In genomic region chrX:18012974-18013373, GRCh38 we compare ENCODE assay signal across 24 cellular contexts.
DNase-seq lines count a peak whose midpoint lies in the region; ATAC-seq, FAIRE-seq and TF ChIP-seq lines count a peak whose summit lies in the region.
"Had no signal": no experiment of that assay in that cellular context is flagged by ENCODE, and none has a peak within 500 bp of the region (broad histone marks: within the 10 kb centered on the region; RNA-seq: fewer than 3 reads in every experiment).

No MANE protein-coding gene starts in this region.

- H3K4me3 Mint-ChIP-seq in astrocyte (ENCODE audit: unreplicated experiment) = no peak overlapping the region
- H3K4me3 Mint-ChIP-seq in T-helper 2 cell treated with Interferon-gamma antibody and Interleukin-4, amounts not matched to agents 5 μg/mL and 100 μg/mL, for 36 hours = no peak overlapping the region
- H3K4me3 Mint-ChIP-seq: CD4-positive, alpha-beta memory T cell had no signal

- no peak for ATAC-seq in Right ventricle myocardium superior (ENCODE audit: poor library complexity)
- no peak for ATAC-seq in Right ventricle myocardium inferior
- ATAC-seq: A549 had no signal

- H3K9ac ChIP-seq in astrocyte (ENCODE audit: low read length) = no peak overlapping the region
- H3K9ac ChIP-seq: BLaER1 treated with 17β-estradiol and CSF1 and Interleukin-3, amounts not matched to agents 10 nM and 100 nM; GM23248 had no signal

- H3K4me2 ChIP-seq in astrocyte (ENCODE audit: low read length) = no peak overlapping the region
- H3K4me2 ChIP-seq: A549; BLaER1 treated with 17β-estradiol and CSF1 and Interleukin-3, amounts not matched to agents 10 nM and 100 nM had no signal

- intact Hi-C loops in Right ventricle myocardium superior (cut with DNase I) (no loop called here), Right ventricle myocardium inferior (cut with DNase I) (no loop called here)

- H3K36me3 Mint-ChIP-seq in astrocyte (ENCODE audit: low read depth, unreplicated experiment) = no peaks in the 10 kb centered on the region
- H3K36me3 Mint-ChIP-seq in T-helper 2 cell treated with Interferon-gamma antibody and Interleukin-4, amounts not matched to agents 5 μg/mL and 100 μg/mL, for 36 hours (ENCODE audit: low read depth) = no peaks in the 10 kb centered on the region
- H3K36me3 Mint-ChIP-seq: CD4-positive, alpha-beta memory T cell had no signal

- H3K79me2 ChIP-seq in astrocyte (ENCODE audit: insufficient read depth, low read length) = no peaks in the 10 kb centered on the region

- H3K27ac ChIP-seq in astrocyte (ENCODE audit: low read depth, low read length) = no peak overlapping the region
- H3K27ac ChIP-seq: A549; BLaER1 treated with 17β-estradiol and CSF1 and Interleukin-3, amounts not matched to agents 10 nM and 100 nM; GM23248 had no signal

- peak; percentile 9 for FAIRE-seq in astrocyte (lab: Jason Lieb, UNC)
- FAIRE-seq: G401.6, GM12892, H1 had no signal

- no peaks in the 10 kb centered on the region for H3K9me3 ChIP-seq in astrocyte (ENCODE audit: insufficient read depth, low read depth, low read length)
- H3K9me3 ChIP-seq: A549, BE2C had no signal

- H4K20me1 ChIP-seq in astrocyte (ENCODE audit: insufficient read depth, low read length) = no peaks in the 10 kb centered on the region
- H4K20me1 ChIP-seq: BLaER1 treated with 17β-estradiol and CSF1 and Interleukin-3, amounts not matched to agents 10 nM and 100 nM had no signal

- peaks cover 5% of the 10 kb centered on the region for H3K27me3 Mint-ChIP-seq in astrocyte (ENCODE audit: low read depth, unreplicated experiment)
- no peaks in the 10 kb centered on the region for H3K27me3 Mint-ChIP-seq in T-helper 2 cell treated with Interferon-gamma antibody and Interleukin-4, amounts not matched to agents 5 μg/mL and 100 μg/mL, for 36 hours (ENCODE audit: low read depth)

- no peak overlapping the region for H3K4me3 ChIP-seq in astrocyte (ENCODE audit: insufficient read depth, low read depth, low read length)
- H3K4me3 ChIP-seq: A549; BLaER1 treated with 17β-estradiol and CSF1 and Interleukin-3, amounts not matched to agents 10 nM and 100 nM; GM23248 had no signal

- no peaks in the 10 kb centered on the region for H3K36me3 ChIP-seq in astrocyte (ENCODE audit: insufficient read depth, low read length)
- H3K36me3 ChIP-seq: BE2C; BLaER1 treated with 17β-estradiol and CSF1 and Interleukin-3, amounts not matched to agents 10 nM and 100 nM had no signal

- no peak for TF ChIP-seq CTCF in astrocyte (IDR thresholded peaks at IDR 0.05; ENCODE audit: insufficient read depth, low read depth, low read length)

- H2AFZ ChIP-seq in astrocyte (ENCODE audit: low read depth, low read length) = no peak overlapping the region
- H2AFZ ChIP-seq: GM23248 had no signal

- DNase-seq in Right ventricle myocardium superior = peak; percentile 26
- DNase-seq in Right ventricle myocardium inferior (ENCODE audit: missing footprints) = no peak
- DNase-seq in NCI-H69 (lab: John Stamatoyannopoulos, UW) = peak; percentile 7
- no peak for DNase-seq in astrocyte (ENCODE audit: low read depth)
- no peak for DNase-seq in islet precursor cell
- no peak for DNase-seq in NCI-H2029 treated with DMSO at 0.1 percent for 48 hours (lab: John Stamatoyannopoulos, UW)
- DNase-seq in T-helper 2 cell treated with Interferon-gamma antibody and Interleukin-4, amounts not matched to agents 5 μg/mL and 100 μg/mL, for 36 hours (ENCODE audit: low spot score) = no peak
- DNase-seq: 8988T; ACHN; AML-193; BE2C; Calu3; CD4-positive, alpha-beta memory T cell; COR-L47; DMS153; DND-41; GM23248; H7; HCEC 1CT had no signal

- no peaks in the 10 kb centered on the region for H3K9me3 Mint-ChIP-seq in astrocyte (ENCODE audit: unreplicated experiment)
- H3K9me3 Mint-ChIP-seq in T-helper 2 cell treated with Interferon-gamma antibody and Interleukin-4, amounts not matched to agents 5 μg/mL and 100 μg/mL, for 36 hours = no peaks in the 10 kb centered on the region

- no peaks in the 10 kb centered on the region for H3K4me1 Mint-ChIP-seq in astrocyte (ENCODE audit: low read depth, unreplicated experiment)
- H3K4me1 Mint-ChIP-seq in T-helper 2 cell treated with Interferon-gamma antibody and Interleukin-4, amounts not matched to agents 5 μg/mL and 100 μg/mL, for 36 hours (ENCODE audit: low read depth) = no peaks in the 10 kb centered on the region
- H3K4me1 Mint-ChIP-seq: CD4-positive, alpha-beta memory T cell had no signal

- H3K27ac Mint-ChIP-seq in astrocyte (ENCODE audit: unreplicated experiment) = no peak overlapping the region
- no peak overlapping the region for H3K27ac Mint-ChIP-seq in T-helper 2 cell treated with Interferon-gamma antibody and Interleukin-4, amounts not matched to agents 5 μg/mL and 100 μg/mL, for 36 hours
- H3K27ac Mint-ChIP-seq: CD4-positive, alpha-beta memory T cell had no signal

- no peaks in the 10 kb centered on the region for H3K4me1 ChIP-seq in astrocyte (ENCODE audit: insufficient read depth, low read length)
- H3K4me1 ChIP-seq: A549; BE2C; BLaER1 treated with 17β-estradiol and CSF1 and Interleukin-3, amounts not matched to agents 10 nM and 100 nM had no signal

- H3K27me3 ChIP-seq in astrocyte (ENCODE audit: insufficient read depth, low read length) = no peaks in the 10 kb centered on the region
- H3K27me3 ChIP-seq: BE2C had no signal

Comparison
In these comparisons a context has a peak if more than half of its experiments do, and no peak if none do; other contexts are left out.
1. DNase-seq: peak in Right ventricle myocardium superior (single experiment) and NCI-H69 (single experiment); none in Right ventricle myocardium inferior (single experiment), astrocyte (single experiment), islet precursor cell (single experiment), NCI-H2029 treated with DMSO at 0.1 percent for 48 hours (single experiment) and T-helper 2 cell treated with Interferon-gamma antibody and Interleukin-4, amounts not matched to agents 5 μg/mL and 100 μg/mL, for 36 hours (single experiment).